Comparison of ENCODE assay signal across 1 cellular context in genomic region chr14:91417983-91418386, GRCh38.
TF ChIP-seq lines count a peak whose summit lies in the region.

No MANE protein-coding gene starts in this region.

TF ChIP-seq in K562, 482 proteins besides CTCF, POLR2A, EP300 and RAD21 (continued from another document):
- TF ChIP-seq C11orf30 (IDR thresholded peaks at IDR 0.05; ENCODE audit: low read depth): no peak
- TF ChIP-seq ZNF184 (CRISPR knock-in tag; IDR thresholded peaks at IDR 0.05): no peak
- TF ChIP-seq NEUROD1 (IDR thresholded peaks at IDR 0.05; ENCODE audit: borderline replicate concordance, low read depth, low read length, partially characterized antibody): no peak
- TF ChIP-seq CREB3L1 (IDR thresholded peaks at IDR 0.05; ENCODE audit: borderline replicate concordance, low read depth): peak; percentile 67; the same call in 1 of the 2 replicates
- TF ChIP-seq FOSL1 (tag; conservative IDR thresholded peaks at IDR 0.05): no peak
- no peak for TF ChIP-seq PTTG1 (tag; IDR thresholded peaks at IDR 0.05; ENCODE audit: low read depth)
- TF ChIP-seq NFIC (IDR thresholded peaks at IDR 0.05): no peak
- TF ChIP-seq, protein P1, sequence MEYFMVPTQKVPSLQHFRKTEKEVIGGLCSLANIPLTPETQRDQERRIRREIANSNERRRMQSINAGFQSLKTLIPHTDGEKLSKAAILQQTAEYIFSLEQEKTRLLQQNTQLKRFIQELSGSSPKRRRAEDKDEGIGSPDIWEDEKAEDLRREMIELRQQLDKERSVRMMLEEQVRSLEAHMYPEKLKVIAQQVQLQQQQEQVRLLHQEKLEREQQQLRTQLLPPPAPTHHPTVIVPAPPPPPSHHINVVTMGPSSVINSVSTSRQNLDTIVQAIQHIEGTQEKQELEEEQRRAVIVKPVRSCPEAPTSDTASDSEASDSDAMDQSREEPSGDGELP (CRISPR knock-in tag; IDR thresholded peaks at IDR 0.05; ENCODE audit: borderline replicate concordance): no peak
- no peak for TF ChIP-seq EHMT2 (IDR thresholded peaks at IDR 0.05)
- TF ChIP-seq MBD2 (IDR thresholded peaks at IDR 0.05; ENCODE audit: borderline replicate concordance, low read depth): no peak
- TF ChIP-seq ARID1B (IDR thresholded peaks at IDR 0.05): no peak
- TF ChIP-seq, protein P2, sequence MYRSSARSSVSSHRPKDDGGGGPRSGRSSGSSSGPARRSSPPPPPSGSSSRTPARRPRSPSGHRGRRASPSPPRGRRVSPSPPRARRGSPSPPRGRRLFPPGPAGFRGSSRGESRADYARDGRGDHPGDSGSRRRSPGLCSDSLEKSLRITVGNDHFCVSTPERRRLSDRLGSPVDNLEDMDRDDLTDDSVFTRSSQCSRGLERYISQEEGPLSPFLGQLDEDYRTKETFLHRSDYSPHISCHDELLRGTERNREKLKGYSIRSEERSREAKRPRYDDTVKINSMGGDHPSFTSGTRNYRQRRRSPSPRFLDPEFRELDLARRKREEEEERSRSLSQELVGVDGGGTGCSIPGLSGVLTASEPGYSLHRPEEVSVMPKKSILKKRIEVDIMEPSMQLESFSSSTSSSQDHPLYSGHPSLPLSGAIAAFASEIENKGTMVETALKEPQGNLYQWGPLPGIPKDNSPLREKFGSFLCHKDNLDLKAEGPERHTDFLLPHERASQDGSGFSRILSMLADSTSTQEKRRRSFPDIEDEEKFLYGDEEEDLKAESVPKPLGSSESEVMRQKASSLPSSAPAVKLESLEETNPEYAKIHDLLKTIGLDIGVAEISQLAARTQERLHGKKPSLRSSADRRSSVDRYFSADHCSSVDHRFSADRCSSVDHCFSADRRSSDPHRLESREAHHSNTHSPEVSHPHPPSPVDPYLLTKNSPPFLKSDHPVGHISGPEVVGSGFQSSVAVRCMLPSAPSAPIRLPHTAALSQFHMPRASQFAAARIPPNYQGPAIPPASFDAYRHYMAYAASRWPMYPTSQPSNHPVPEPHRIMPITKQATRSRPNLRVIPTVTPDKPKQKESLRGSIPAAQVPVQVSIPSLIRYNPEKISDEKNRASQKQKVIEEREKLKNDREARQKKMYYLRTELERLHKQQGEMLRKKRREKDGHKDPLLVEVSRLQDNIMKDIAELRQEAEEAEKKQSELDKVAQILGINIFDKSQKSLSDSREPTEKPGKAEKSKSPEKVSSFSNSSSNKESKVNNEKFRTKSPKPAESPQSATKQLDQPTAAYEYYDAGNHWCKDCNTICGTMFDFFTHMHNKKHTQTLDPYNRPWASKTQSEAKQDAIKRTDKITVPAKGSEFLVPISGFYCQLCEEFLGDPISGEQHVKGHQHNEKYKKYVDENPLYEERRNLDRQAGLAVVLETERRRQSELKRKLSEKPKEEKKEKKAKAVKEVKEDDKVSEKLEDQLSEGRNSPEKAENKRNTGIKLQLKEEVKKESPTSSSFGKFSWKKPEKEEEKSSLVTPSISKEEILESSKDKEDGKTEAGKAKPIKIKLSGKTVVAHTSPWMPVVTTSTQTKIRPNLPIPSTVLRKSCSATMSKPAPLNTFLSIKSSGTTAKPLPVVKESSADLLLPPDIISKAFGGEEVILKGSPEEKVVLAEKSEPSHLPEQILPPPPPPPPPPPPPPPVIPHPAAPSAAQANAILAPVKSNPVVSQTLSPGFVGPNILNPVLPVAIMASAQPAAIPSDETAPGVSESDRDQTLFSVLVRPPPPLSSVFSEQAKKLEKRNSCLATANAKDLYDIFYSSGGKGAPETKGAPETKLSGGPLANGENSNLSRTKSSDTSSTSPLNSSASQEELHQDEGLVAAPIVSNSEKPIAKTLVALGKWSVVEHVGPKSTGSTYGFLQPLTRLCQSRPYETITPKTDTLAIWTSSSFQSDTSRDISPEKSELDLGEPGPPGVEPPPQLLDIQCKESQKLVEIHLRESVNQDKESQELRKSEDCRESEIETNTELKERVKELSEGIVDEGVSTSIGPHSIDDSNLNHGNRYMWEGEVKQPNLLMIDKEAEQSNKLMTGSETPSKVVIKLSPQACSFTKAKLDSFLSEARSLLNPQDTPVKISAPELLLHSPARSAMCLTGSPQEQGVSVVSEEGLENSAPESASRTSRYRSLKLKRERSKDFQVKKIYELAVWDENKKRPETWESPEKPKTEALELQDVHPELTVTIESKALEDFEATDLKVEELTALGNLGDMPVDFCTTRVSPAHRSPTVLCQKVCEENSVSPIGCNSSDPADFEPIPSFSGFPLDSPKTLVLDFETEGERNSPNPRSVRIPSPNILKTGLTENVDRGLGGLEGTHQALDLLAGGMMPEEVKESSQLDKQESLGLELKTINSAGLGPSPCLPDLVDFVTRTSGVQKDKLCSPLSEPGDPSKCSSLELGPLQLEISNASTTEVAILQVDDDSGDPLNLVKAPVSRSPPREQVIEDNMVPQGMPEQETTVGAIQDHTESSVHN (IDR thresholded peaks at IDR 0.05; ENCODE audit: borderline replicate concordance in 1 of 2, low read depth in 1 of 2): no peak
- no peak for TF ChIP-seq ZNF551 (CRISPR knock-in tag; IDR thresholded peaks at IDR 0.05)
- TF ChIP-seq ETV6 (IDR thresholded peaks at IDR 0.05; ENCODE audit: borderline replicate concordance in 1 of 2, low read depth in 2 of 2, low read length in 1 of 2): no peak
- TF ChIP-seq ETV6 (CRISPR knock-in tag; IDR thresholded peaks at IDR 0.05; ENCODE audit: borderline replicate concordance): peak; percentile 99
- TF ChIP-seq KLF13 (tag; IDR thresholded peaks at IDR 0.05; ENCODE audit: borderline replicate concordance, low read depth): no peak
- no peak for TF ChIP-seq OTX1 (CRISPR knock-in tag; IDR thresholded peaks at IDR 0.05)
- TF ChIP-seq ARNT (IDR thresholded peaks at IDR 0.05): no peak
- TF ChIP-seq ZZZ3 (IDR thresholded peaks at IDR 0.05): no peak
- TF ChIP-seq DACH1 (IDR thresholded peaks at IDR 0.05; ENCODE audit: partially characterized antibody): no peak
- no peak for TF ChIP-seq PHF21A (IDR thresholded peaks at IDR 0.05; ENCODE audit: borderline replicate concordance, low read depth)
- no peak for TF ChIP-seq ZNF212 (CRISPR knock-in tag; IDR thresholded peaks at IDR 0.05)
- TF ChIP-seq ZNF282 (CRISPR knock-in tag; IDR thresholded peaks at IDR 0.05): peak; percentile 97; the same call in 1 of the 2 replicates
- TF ChIP-seq, protein P3, sequence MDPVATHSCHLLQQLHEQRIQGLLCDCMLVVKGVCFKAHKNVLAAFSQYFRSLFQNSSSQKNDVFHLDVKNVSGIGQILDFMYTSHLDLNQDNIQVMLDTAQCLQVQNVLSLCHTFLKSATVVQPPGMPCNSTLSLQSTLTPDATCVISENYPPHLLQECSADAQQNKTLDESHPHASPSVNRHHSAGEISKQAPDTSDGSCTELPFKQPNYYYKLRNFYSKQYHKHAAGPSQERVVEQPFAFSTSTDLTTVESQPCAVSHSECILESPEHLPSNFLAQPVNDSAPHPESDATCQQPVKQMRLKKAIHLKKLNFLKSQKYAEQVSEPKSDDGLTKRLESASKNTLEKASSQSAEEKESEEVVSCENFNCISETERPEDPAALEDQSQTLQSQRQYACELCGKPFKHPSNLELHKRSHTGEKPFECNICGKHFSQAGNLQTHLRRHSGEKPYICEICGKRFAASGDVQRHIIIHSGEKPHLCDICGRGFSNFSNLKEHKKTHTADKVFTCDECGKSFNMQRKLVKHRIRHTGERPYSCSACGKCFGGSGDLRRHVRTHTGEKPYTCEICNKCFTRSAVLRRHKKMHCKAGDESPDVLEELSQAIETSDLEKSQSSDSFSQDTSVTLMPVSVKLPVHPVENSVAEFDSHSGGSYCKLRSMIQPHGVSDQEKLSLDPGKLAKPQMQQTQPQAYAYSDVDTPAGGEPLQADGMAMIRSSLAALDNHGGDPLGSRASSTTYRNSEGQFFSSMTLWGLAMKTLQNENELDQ (CRISPR knock-in tag; IDR thresholded peaks at IDR 0.05; ENCODE audit: borderline replicate concordance): no peak
- no peak for TF ChIP-seq KLF6 (CRISPR knock-in tag; IDR thresholded peaks at IDR 0.05; ENCODE audit: borderline replicate concordance)
- no peak for TF ChIP-seq CGGBP1 (CRISPR knock-in tag; IDR thresholded peaks at IDR 0.05)
